Comparison of ENCODE assay signal across 8 cellular contexts in genomic region chr17:16352303-16352837, GRCh38. TPM values are rescaled to one million over a fixed set of nuclear protein-coding genes. Genes with fewer than 3 reads are reported as not detected.
DNase-seq lines count a peak whose midpoint lies in the region; ATAC-seq and TF ChIP-seq lines count a peak whose summit lies in the region.

No MANE protein-coding gene starts in this region.

- peaks cover 14% of the 10 kb centered on the region for H3K36me3 Mint-ChIP-seq in activated naive CD8-positive, alpha-beta T cell treated with anti-CD3 and anti-CD28 coated beads for 36 hours

- no peaks in the 10 kb centered on the region for H3K27me3 Mint-ChIP-seq in activated naive CD8-positive, alpha-beta T cell treated with anti-CD3 and anti-CD28 coated beads for 36 hours

- peaks cover 0 to 14% (median 0%) of the 10 kb centered on the region in 11 experiments; a peak in 5 of 22 replicates for H3K36me3 ChIP-seq in BLaER1 treated with 17β-estradiol and CSF1 and Interleukin-3, amounts not matched to agents 10 nM and 100 nM
- H3K36me3 ChIP-seq in Peyer's patch = peaks cover 0 to 22% (median 0%) of the 10 kb centered on the region in 3 donors

- peak overlapping the region in 9 of 11 experiments; percentile 59 to 79 (median 72); a peak in 15 of 22 replicates for H3K9ac ChIP-seq in BLaER1 treated with 17β-estradiol and CSF1 and Interleukin-3, amounts not matched to agents 10 nM and 100 nM

- peaks cover 0 to 12% (median 6%) of the 10 kb centered on the region in 10 experiments; a peak in 8 of 20 replicates for H3K4me1 ChIP-seq in BLaER1 treated with 17β-estradiol and CSF1 and Interleukin-3, amounts not matched to agents 10 nM and 100 nM
- peaks cover 0 to 5% (median 4%) of the 10 kb centered on the region in 4 donors for H3K4me1 ChIP-seq in Peyer's patch

- H3K4me2 ChIP-seq in BLaER1 treated with 17β-estradiol and CSF1 and Interleukin-3, amounts not matched to agents 10 nM and 100 nM = peak overlapping the region; percentile 55 to 91 (median 77)

- H3K27ac Mint-ChIP-seq in activated naive CD8-positive, alpha-beta T cell treated with anti-CD3 and anti-CD28 coated beads for 36 hours = peak overlapping the region; percentile 93

- H3K4me3 ChIP-seq in BLaER1 treated with 17β-estradiol and CSF1 and Interleukin-3, amounts not matched to agents 10 nM and 100 nM = peak overlapping the region; percentile 52 to 68 (median 59)
- peak overlapping the region; percentile 65 to 96 (median 75) for H3K4me3 ChIP-seq in Peyer's patch

- TF ChIP-seq CTCF in Peyer's patch (IDR thresholded peaks at IDR 0.05) = no peak

- no peaks in the 10 kb centered on the region for H3K9me3 Mint-ChIP-seq in activated naive CD8-positive, alpha-beta T cell treated with anti-CD3 and anti-CD28 coated beads for 36 hours

- H3K4me1 Mint-ChIP-seq in activated naive CD8-positive, alpha-beta T cell treated with anti-CD3 and anti-CD28 coated beads for 36 hours = peaks cover 21% of the 10 kb centered on the region

- H3K4me3 Mint-ChIP-seq in activated naive CD8-positive, alpha-beta T cell treated with anti-CD3 and anti-CD28 coated beads for 36 hours = peak overlapping the region; percentile 96

- ATAC-seq in HG03354 (IDR thresholded peaks at IDR 0.05; ENCODE audit: poor library complexity, severe bottlenecking, unreplicated experiment) (peak; percentile 11), left cardiac atrium (peak; percentile 32 to 60), HG03521 (IDR thresholded peaks at IDR 0.05; ENCODE audit: unreplicated experiment) (no peak), HG02981 (IDR thresholded peaks at IDR 0.05; ENCODE audit: unreplicated experiment) (no peak)

- peaks cover 0 to 21% (median 13%) of the 10 kb centered on the region in 11 experiments; a peak in 19 of 22 replicates for H3K9me3 ChIP-seq in BLaER1 treated with 17β-estradiol and CSF1 and Interleukin-3, amounts not matched to agents 10 nM and 100 nM (replicated peaks in 1 of 11)
- no peaks in the 10 kb centered on the region for H3K9me3 ChIP-seq in Peyer's patch

- peaks cover 40 to 62% (median 55%) of the 10 kb centered on the region in 11 experiments for H3K27me3 ChIP-seq in BLaER1 treated with 17β-estradiol and CSF1 and Interleukin-3, amounts not matched to agents 10 nM and 100 nM
- H3K27me3 ChIP-seq in Peyer's patch = no peaks in the 10 kb centered on the region

- no peak for TF ChIP-seq POLR2A in Peyer's patch (IDR thresholded peaks at IDR 0.05)

- peak overlapping the region in 7 of 11 experiments; percentile 30 to 63 (median 56); a peak in 10 of 22 replicates for H3K27ac ChIP-seq in BLaER1 treated with 17β-estradiol and CSF1 and Interleukin-3, amounts not matched to agents 10 nM and 100 nM
- H3K27ac ChIP-seq in Peyer's patch = peak overlapping the region; percentile 67 to 79 (median 74)

- intact Hi-C loops in left cardiac atrium (cut with DNase I) (no loop called here), posterior vena cava (cut with DNase I) (no loop called here)

- H4K20me1 ChIP-seq in BLaER1 treated with 17β-estradiol and CSF1 and Interleukin-3, amounts not matched to agents 10 nM and 100 nM = peaks cover 0 to 20% (median 6%) of the 10 kb centered on the region in 11 experiments; a peak in 6 of 22 replicates

- peak; percentile 39 to 71 (median 70) for DNase-seq in Peyer's patch
- peak; percentile 58 for DNase-seq in activated naive CD8-positive, alpha-beta T cell treated with anti-CD3 and anti-CD28 coated beads for 36 hours
- no peak for DNase-seq in left cardiac atrium
- DNase-seq in posterior vena cava (ENCODE audit: low spot score) = peak; percentile 78

RNA-seq across cellular contexts. Expression of gene CENPV, which starts 0.9 kb away (rescaled TPM):
- 100 to 1,000 TPM in 1 of 4 donors, 10 to 100 TPM in 3; 49.0 to 109 (median 79.3) TPM for total RNA-seq in Peyer's patch
- total RNA-seq in activated naive CD8-positive, alpha-beta T cell treated with anti-CD3 and anti-CD28 coated beads for 36 hours = 100 to 1,000 TPM; 145 to 154 TPM
- 10 to 100 TPM; 14.4 to 19.8 TPM for total RNA-seq in left cardiac atrium
- total RNA-seq in posterior vena cava = 10 to 100 TPM; 15.8 to 25.9 TPM

RNA-seq across cellular contexts. Expression of gene UBB, which starts 28.5 kb away (rescaled TPM):
- total RNA-seq in Peyer's patch (100 to 1,000 TPM; 574 to 927 (median 633) TPM), left cardiac atrium (1,000 to 10,000 TPM; 1,163 to 1,195 TPM), posterior vena cava (100 to 1,000 TPM; 581 to 633 TPM)
- total RNA-seq in activated naive CD8-positive, alpha-beta T cell treated with anti-CD3 and anti-CD28 coated beads for 36 hours = 1,000 to 10,000 TPM; 1,498 to 1,547 TPM

Comparison
In these comparisons a context has a peak if more than half of its experiments do, and no peak if none do; other contexts are left out.
1. ATAC-seq: peak in HG03354 (single experiment) and left cardiac atrium (2 of 2); none in HG03521 (single experiment) and HG02981 (single experiment).